In genomic region chr7:134528749-134529148, GRCh38 we compare ENCODE assay signal across 18 cellular contexts. TPM values are rescaled to one million over a fixed set of nuclear protein-coding genes. Genes with fewer than 3 reads are reported as not detected.
DNase-seq lines count a peak whose midpoint lies in the region; ATAC-seq and TF ChIP-seq lines count a peak whose summit lies in the region.
"Had no signal": no experiment of that assay in that cellular context is flagged by ENCODE, and none has a peak within 500 bp of the region (broad histone marks: within the 10 kb centered on the region; RNA-seq: fewer than 3 reads in every experiment).

No MANE protein-coding gene starts in this region.

- H3K18ac ChIP-seq in mesendoderm (ENCODE audit: low read length) = no peak overlapping the region

- H2BK15ac ChIP-seq in mesendoderm (replicated peaks; ENCODE audit: low read depth) = no peak overlapping the region

- peak; percentile 15 for ATAC-seq in aorta (ENCODE audit: low FRiP score)
- ATAC-seq: GM12878 had no signal

- intact Hi-C loops in aorta (cut with DNase I) = no loop called here

- TF ChIP-seq CTCF in epithelial cell of esophagus (IDR thresholded peaks at IDR 0.05; ENCODE audit: insufficient read depth, low read depth, low read length, missing control alignments) (no peak), BE2C (IDR thresholded peaks at IDR 0.05; ENCODE audit: low read depth, low read length) (no peak)

- H3K36me3 ChIP-seq in rectal smooth muscle tissue (ENCODE audit: control insufficient read depth, insufficient read depth, low read length) (no peaks in the 10 kb centered on the region), aorta (ENCODE audit: control insufficient read depth in 1 of 2, insufficient read depth in 2 of 2, low read length in 1 of 2) (no peaks in the 10 kb centered on the region), BE2C (no peaks in the 10 kb centered on the region), mesendoderm (ENCODE audit: control insufficient read depth, insufficient read depth, low read length) (no peaks in the 10 kb centered on the region)
- H3K36me3 ChIP-seq: SJCRH30 had no signal

- no peaks in the 10 kb centered on the region for H3K9me3 ChIP-seq in aorta (ENCODE audit: control insufficient read depth, low read length)
- H3K9me3 ChIP-seq in BE2C = no peaks in the 10 kb centered on the region
- H3K9me3 ChIP-seq: SJCRH30 had no signal

- H4K8ac ChIP-seq in mesendoderm (ENCODE audit: low read depth, low read length) = no peak overlapping the region

- no peak overlapping the region for H2AK5ac ChIP-seq in mesendoderm (ENCODE audit: low read length)

- DNase-seq in NCI-H2171 treated with DMSO at 0.1 percent for 48 hours (lab: John Stamatoyannopoulos, UW) (peak; percentile 45), epithelial cell of esophagus (ENCODE audit: low read depth) (no peak), aorta (no peak), BE2C (no peak), mesendoderm (no peak)
- DNase-seq in activated T-cell treated with anti-CD3 and anti-CD28 coated beads, Interleukin-2, amount 50 U/mL, for 1 hour = no peak
- DNase-seq: CD4-positive, alpha-beta memory T cell; GDM1; Karpas-422; MM.1S; NCI-H1105; NCI-H69; RPMI8226 had no signal

- H3K4me3 ChIP-seq in epithelial cell of esophagus (ENCODE audit: low read length) = peak overlapping the region; percentile 31
- H3K4me3 ChIP-seq in rectal smooth muscle tissue (ENCODE audit: low read length) = peak overlapping the region; percentile 42
- no peak overlapping the region for H3K4me3 ChIP-seq in aorta (ENCODE audit: low read length in 2 of 2)
- no peak overlapping the region for H3K4me3 ChIP-seq in BE2C (ENCODE audit: low read depth, low read length)
- H3K4me3 ChIP-seq in mesendoderm (ENCODE audit: low read length) = no peak overlapping the region
- H3K4me3 ChIP-seq: GM12878, SJCRH30 had no signal

- H3K4me1 ChIP-seq in rectal smooth muscle tissue (ENCODE audit: control insufficient read depth, insufficient read depth, low read length) = no peaks in the 10 kb centered on the region
- no peaks in the 10 kb centered on the region for H3K4me1 ChIP-seq in aorta (ENCODE audit: control insufficient read depth in 1 of 2, insufficient read depth in 2 of 2, low read length in 2 of 2)
- no peaks in the 10 kb centered on the region for H3K4me1 ChIP-seq in BE2C
- H3K4me1 ChIP-seq in mesendoderm (ENCODE audit: control insufficient read depth, low read depth, low read length) = no peaks in the 10 kb centered on the region

- no peak overlapping the region for H2BK120ac ChIP-seq in mesendoderm (ENCODE audit: low read depth, low read length)

- WGBS in aorta, 2 donors = 75 to 79% methylated on average over 5 of the region's 5 CpGs
- no CpG with 5 or more reads among the region's 5 CpGs for WGBS in mesendoderm (ENCODE audit: extremely low coverage, insufficient coverage, low lambda C conversion rate)

- H3K9ac ChIP-seq in rectal smooth muscle tissue (ENCODE audit: low read length) = no peak overlapping the region
- H3K9ac ChIP-seq in mesendoderm (ENCODE audit: low read length) = no peak overlapping the region

- no peak overlapping the region for H3K4me2 ChIP-seq in mesendoderm (ENCODE audit: low read length)

- H3K56ac ChIP-seq in mesendoderm (ENCODE audit: low read length) = no peak overlapping the region

- no peaks in the 10 kb centered on the region for H3K79me1 ChIP-seq in mesendoderm (ENCODE audit: low read length)

- no peak overlapping the region for H4K5ac ChIP-seq in mesendoderm (ENCODE audit: low read length)

- H3K23ac ChIP-seq in mesendoderm (ENCODE audit: low read length) = no peak overlapping the region

- H3K79me2 ChIP-seq in mesendoderm (ENCODE audit: control insufficient read depth, insufficient read depth, low read length) = no peaks in the 10 kb centered on the region

- H3K4ac ChIP-seq in mesendoderm (ENCODE audit: low read depth, low read length) = no peak overlapping the region

- H3K27me3 ChIP-seq in rectal smooth muscle tissue (ENCODE audit: control insufficient read depth, insufficient read depth, low read length) = no peaks in the 10 kb centered on the region
- H3K27me3 ChIP-seq in aorta (ENCODE audit: control insufficient read depth in 1 of 2, insufficient read depth in 2 of 2, low read length in 1 of 2) = no peaks in the 10 kb centered on the region
- peaks cover 29% of the 10 kb centered on the region for H3K27me3 ChIP-seq in BE2C
- no peaks in the 10 kb centered on the region for H3K27me3 ChIP-seq in mesendoderm (ENCODE audit: insufficient read depth, low read length, poor library complexity)
- H3K27me3 ChIP-seq: SJCRH30 had no signal

- H3K27ac ChIP-seq in rectal smooth muscle tissue (ENCODE audit: low read depth, low read length) (no peak overlapping the region), aorta (ENCODE audit: low read depth in 1 of 2, low read length in 2 of 2) (no peak overlapping the region), mesendoderm (ENCODE audit: low read depth, low read length) (no peak overlapping the region)
- H3K27ac ChIP-seq: SJCRH30 had no signal

- no peak overlapping the region for H2BK5ac ChIP-seq in mesendoderm (ENCODE audit: low read length)

RNA-seq across cellular contexts. Expression of gene AKR1B10, which starts 1.4 kb away (rescaled TPM):
- 1 to 10 TPM in 1 of 2 donors, under 1 TPM in 1; 0.26 to 2.1 TPM for total RNA-seq in aorta
- polyA plus RNA-seq in aorta = 100 to 1,000 TPM in 1 of 2 donors, 1 to 10 TPM in 1; 1.2 to 114 TPM
- not detected for polyA plus RNA-seq in BE2C (2012; ENCODE audit: insufficient read depth, insufficient read length, low read depth)
- not detected for polyA plus RNA-seq in mesendoderm (2013, experiment 1 of 2)
- 0.06 TPM for polyA plus RNA-seq in mesendoderm (2013, experiment 2 of 2)
- total RNA-seq: CD4-positive, alpha-beta memory T cell; GM12878; OCI-LY7 had no signal
- polyA plus RNA-seq: CD4-positive, alpha-beta memory T cell; GM12878 had no signal

RNA-seq across cellular contexts. Expression of gene AKR1B15, which starts 20.2 kb away (rescaled TPM):
- under 1 TPM in 1 of 2 donors, not detected in 1; 0.33 TPM for total RNA-seq in aorta
- polyA plus RNA-seq in aorta = not detected
- polyA plus RNA-seq in BE2C (2012; ENCODE audit: insufficient read depth, insufficient read length, low read depth) = 0.22 TPM
- polyA plus RNA-seq in mesendoderm (2013, experiment 1 of 2) = 0.10 TPM
- 0.04 TPM for polyA plus RNA-seq in mesendoderm (2013, experiment 2 of 2)
- total RNA-seq: CD4-positive, alpha-beta memory T cell; GM12878; OCI-LY7; SJCRH30 had no signal
- polyA plus RNA-seq: BJ; CD4-positive, alpha-beta memory T cell had no signal

Comparison
In these comparisons a context has a peak if more than half of its experiments do, and no peak if none do; other contexts are left out.
1. H3K4me3 ChIP-seq: peak in epithelial cell of esophagus (single experiment) and rectal smooth muscle tissue (single experiment); none in aorta (0 of 2), BE2C (single experiment) and mesendoderm (single experiment).